1 cellular context compared by ENCODE assay signal in the genomic region with DNA sequence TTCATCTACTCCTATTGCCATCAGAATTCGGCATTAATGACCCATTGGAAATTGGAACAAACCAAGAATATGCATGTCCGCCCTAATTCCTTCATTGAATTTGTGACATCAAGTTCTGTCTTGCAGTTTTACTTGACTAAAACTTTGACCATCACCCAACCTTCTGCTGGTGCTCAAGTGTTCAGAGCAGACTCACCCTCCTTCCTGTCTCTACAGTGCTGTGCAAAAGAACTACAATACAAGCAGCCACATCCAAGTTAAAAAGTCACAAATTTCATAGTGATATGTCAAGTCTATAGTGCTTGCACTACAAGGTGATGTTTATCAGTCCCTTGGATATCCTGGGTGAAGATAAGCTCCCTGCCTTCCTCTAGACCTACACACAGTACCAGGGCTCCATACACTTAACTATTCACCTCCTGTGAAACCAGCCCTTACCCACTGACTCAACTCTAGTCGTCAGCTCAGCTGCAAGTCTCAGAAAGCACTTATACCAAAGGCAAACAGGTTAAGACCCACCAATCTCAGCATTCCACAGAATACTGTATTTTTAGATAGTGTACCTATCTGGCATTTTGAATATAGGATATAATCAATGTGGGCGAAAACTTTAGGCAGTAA.
TF ChIP-seq lines count a peak whose summit lies in the region.

No MANE protein-coding gene starts in this region.

TF ChIP-seq in GM12878, 131 proteins besides CTCF, POLR2A, EP300 and RAD21:
- no peak for TF ChIP-seq ZSCAN29 (IDR thresholded peaks at IDR 0.05)
- no peak for TF ChIP-seq HDGF (IDR thresholded peaks at IDR 0.05)
- no peak for TF ChIP-seq BACH1 (IDR thresholded peaks at IDR 0.05; ENCODE audit: borderline replicate concordance)
- no peak for TF ChIP-seq RBBP5 (conservative IDR thresholded peaks at IDR 0.05)
- TF ChIP-seq, protein P1, sequence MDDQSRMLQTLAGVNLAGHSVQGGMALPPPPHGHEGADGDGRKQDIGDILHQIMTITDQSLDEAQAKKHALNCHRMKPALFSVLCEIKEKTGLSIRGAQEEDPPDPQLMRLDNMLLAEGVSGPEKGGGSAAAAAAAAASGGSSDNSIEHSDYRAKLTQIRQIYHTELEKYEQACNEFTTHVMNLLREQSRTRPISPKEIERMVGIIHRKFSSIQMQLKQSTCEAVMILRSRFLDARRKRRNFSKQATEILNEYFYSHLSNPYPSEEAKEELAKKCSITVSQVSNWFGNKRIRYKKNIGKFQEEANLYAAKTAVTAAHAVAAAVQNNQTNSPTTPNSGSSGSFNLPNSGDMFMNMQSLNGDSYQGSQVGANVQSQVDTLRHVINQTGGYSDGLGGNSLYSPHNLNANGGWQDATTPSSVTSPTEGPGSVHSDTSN (IDR thresholded peaks at IDR 0.05; ENCODE audit: insufficient replicate concordance, low read depth, low read length): no peak
- TF ChIP-seq BCLAF1 (IDR thresholded peaks at IDR 0.05): no peak
- TF ChIP-seq ZNF384 (IDR thresholded peaks at IDR 0.05; ENCODE audit: borderline replicate concordance, low read depth, low read length): no peak
- TF ChIP-seq TCF12 (IDR thresholded peaks at IDR 0.05; ENCODE audit: low read depth, low read length): no peak
- TF ChIP-seq MEF2B (IDR thresholded peaks at IDR 0.05; ENCODE audit: partially characterized antibody, poor library complexity, severe bottlenecking): no peak
- no peak for TF ChIP-seq SMAD5 (IDR thresholded peaks at IDR 0.05; ENCODE audit: low read depth)
- TF ChIP-seq RCOR1 (conservative IDR thresholded peaks at IDR 0.05; ENCODE audit: low read depth, low read length): no peak
- no peak for TF ChIP-seq JUNB (IDR thresholded peaks at IDR 0.05)
